In genomic region chr20:44618318-44618731, GRCh38 we compare ENCODE assay signal across 11 cellular contexts. TPM values are rescaled to one million over a fixed set of nuclear protein-coding genes. Genes with fewer than 3 reads are reported as not detected.
DNase-seq lines count a peak whose midpoint lies in the region; ATAC-seq and TF ChIP-seq lines count a peak whose summit lies in the region.
"Had no signal": no experiment of that assay in that cellular context is flagged by ENCODE, and none has a peak within 500 bp of the region (broad histone marks: within the 10 kb centered on the region; RNA-seq: fewer than 3 reads in every experiment).

No MANE protein-coding gene starts in this region.

- H3K27me3 Mint-ChIP-seq in activated CD4-positive, alpha-beta T cell treated with anti-CD3 and anti-CD28 coated beads for 36 hours = no peaks in the 10 kb centered on the region

- H3K4me3 Mint-ChIP-seq in activated CD4-positive, alpha-beta T cell treated with anti-CD3 and anti-CD28 coated beads for 36 hours = no peak overlapping the region

- peaks cover 36 to 44% (median 40%) of the 10 kb centered on the region in 4 donors for H3K4me1 ChIP-seq in esophagus muscularis mucosa
- H3K4me1 ChIP-seq: A549 had no signal

- H3K36me3 Mint-ChIP-seq in activated CD4-positive, alpha-beta T cell treated with anti-CD3 and anti-CD28 coated beads for 36 hours (ENCODE audit: low read depth) = peaks cover 49% of the 10 kb centered on the region

- H3K9me3 ChIP-seq in esophagus muscularis mucosa = peaks cover 0 to 5% (median 0%) of the 10 kb centered on the region in 4 donors
- H3K9me3 ChIP-seq: thoracic aorta had no signal

- no peak for TF ChIP-seq CTCF in esophagus muscularis mucosa (IDR thresholded peaks at IDR 0.05)

- intact Hi-C loops in activated CD4-positive, alpha-beta T cell treated with anti-CD3 and anti-CD28 coated beads for 36 hours (cut with DNase I, micrococcal nuclease) = no loop called here
- intact Hi-C loops in left colon (cut with DNase I, micrococcal nuclease) = loop anchor here in 1 of 2 donors (10.0 kb wide), 1 partner anchor 234 kb away; no protein-coding TSS in a partner anchor
- intact Hi-C loops in esophagus muscularis mucosa (cut with DNase I) = loop anchor here (10.0 kb wide), 2 partner anchors 116 to 234 kb away; no protein-coding TSS in a partner anchor

- TF ChIP-seq EP300 in esophagus muscularis mucosa (IDR thresholded peaks at IDR 0.05) = no peak

- no peaks in the 10 kb centered on the region for H3K9me3 Mint-ChIP-seq in activated CD4-positive, alpha-beta T cell treated with anti-CD3 and anti-CD28 coated beads for 36 hours (ENCODE audit: low read depth)

- H3K27ac ChIP-seq in temporal lobe (ENCODE audit: low read depth, low read length) (peak overlapping the region; percentile 99), esophagus muscularis mucosa (replicated peaks in 1 of 4) (peak overlapping the region in 2 of 4 donors; percentile 0 to 24)
- H3K27ac ChIP-seq: A549, thoracic aorta had no signal

- WGBS in esophagus muscularis mucosa = 71% methylated on average over 13 of the region's 14 CpGs

- H3K4me1 Mint-ChIP-seq in activated CD4-positive, alpha-beta T cell treated with anti-CD3 and anti-CD28 coated beads for 36 hours = peaks cover 44% of the 10 kb centered on the region

- CTCF ChIA-PET in activated CD4-positive, alpha-beta T cell treated with anti-CD3 and anti-CD28 coated beads for 36 hours (lab: Charles Lee) = interaction anchor here (1.0 to 1.7 kb wide), 4 partner anchors 9 to 234 kb away, joined by 3 to 17 read pairs (median 6); no protein-coding TSS in a partner anchor

- TF ChIP-seq POLR2A in esophagus muscularis mucosa (IDR thresholded peaks at IDR 0.05; ENCODE audit: low read depth) = no peak

- no peaks in the 10 kb centered on the region for H3K27me3 ChIP-seq in esophagus muscularis mucosa

- peak; percentile 60 for DNase-seq in activated CD4-positive, alpha-beta T cell treated with anti-CD3 and anti-CD28 coated beads for 36 hours
- DNase-seq in activated CD4-positive, alpha-beta T cell treated with anti-CD3 and anti-CD28 coated beads for 1 hour = no peak
- peak; percentile 33 to 52 for DNase-seq in activated T-cell treated with anti-CD3 and anti-CD28 coated beads, Interleukin-2, amount 50 U/mL, for 48 hours
- peak in 1 of 2 donors; percentile 64 for DNase-seq in left colon
- no peak for DNase-seq in esophagus muscularis mucosa (ENCODE audit: extremely low spot score)
- DNase-seq: RPMI8226 had no signal

- peaks cover 13 to 97% (median 85%) of the 10 kb centered on the region in 4 donors for H3K36me3 ChIP-seq in esophagus muscularis mucosa

- POLR2A ChIA-PET in activated CD4-positive, alpha-beta T cell treated with anti-CD3 and anti-CD28 coated beads for 36 hours (lab: Charles Lee) = interaction anchor here (0.7 kb wide), 1 partner anchor 191 kb away, joined by 3 read pairs; no protein-coding TSS in a partner anchor

- H3K4me3 ChIP-seq in esophagus muscularis mucosa = no peak overlapping the region
- H3K4me3 ChIP-seq: A549, thoracic aorta had no signal

- H3K27ac Mint-ChIP-seq in activated CD4-positive, alpha-beta T cell treated with anti-CD3 and anti-CD28 coated beads for 36 hours = peak overlapping the region; percentile 39

- ATAC-seq in activated CD4-positive, alpha-beta T cell treated with anti-CD3 and anti-CD28 coated beads for 36 hours = peak; percentile 72
- ATAC-seq in left colon = peak; percentile 70
- ATAC-seq in GM21381 (IDR thresholded peaks at IDR 0.05; ENCODE audit: unreplicated experiment) = no peak
- no peak for ATAC-seq in GM18858 (IDR thresholded peaks at IDR 0.05; ENCODE audit: unreplicated experiment)
- ATAC-seq: A549 had no signal

RNA-seq across cellular contexts. Expression of gene ADA, which starts 33.2 kb away (rescaled TPM):
- total RNA-seq in activated CD4-positive, alpha-beta T cell treated with anti-CD3 and anti-CD28 coated beads for 36 hours = 10 to 100 TPM; 33.8 to 37.8 TPM
- total RNA-seq in left colon (1 to 10 TPM; 2.5 to 3.4 TPM), temporal lobe (1.5 TPM), esophagus muscularis mucosa (10 to 100 TPM in 3 of 4 donors, 1 to 10 TPM in 1; 9.6 to 18.4 (median 13.4) TPM)

RNA-seq across cellular contexts. Expression of gene PKIG, which starts 35.9 kb away (rescaled TPM):
- total RNA-seq in activated CD4-positive, alpha-beta T cell treated with anti-CD3 and anti-CD28 coated beads for 36 hours = 1 to 10 TPM; 4.5 to 4.6 TPM
- total RNA-seq in left colon (10 to 100 TPM; 30.9 to 44.7 TPM), temporal lobe (23.8 TPM), esophagus muscularis mucosa (100 to 1,000 TPM; 305 to 398 (median 357) TPM)

Comparison
In these comparisons a context has a peak if more than half of its experiments do, and no peak if none do; other contexts are left out.
1. DNase-seq: peak in activated CD4-positive, alpha-beta T cell treated with anti-CD3 and anti-CD28 coated beads for 36 hours (single experiment) and activated T-cell treated with anti-CD3 and anti-CD28 coated beads, Interleukin-2, amount 50 U/mL, for 48 hours (2 of 2); none in activated CD4-positive, alpha-beta T cell treated with anti-CD3 and anti-CD28 coated beads for 1 hour (single experiment) and esophagus muscularis mucosa (single experiment).
2. ATAC-seq: peak in activated CD4-positive, alpha-beta T cell treated with anti-CD3 and anti-CD28 coated beads for 36 hours (single experiment) and left colon (single experiment); none in GM21381 (single experiment) and GM18858 (single experiment).
3. RNA of gene PKIG, which starts 35.9 kb away (total RNA-seq): 305 to 398 TPM in esophagus muscularis mucosa; 30.9 to 44.7 TPM in left colon, 23.8 TPM in temporal lobe (single experiment) and 4.5 to 4.6 TPM in activated CD4-positive, alpha-beta T cell treated with anti-CD3 and anti-CD28 coated beads for 36 hours; every median in the first group is over 4 times any median in the second.